In the genomic region with DNA sequence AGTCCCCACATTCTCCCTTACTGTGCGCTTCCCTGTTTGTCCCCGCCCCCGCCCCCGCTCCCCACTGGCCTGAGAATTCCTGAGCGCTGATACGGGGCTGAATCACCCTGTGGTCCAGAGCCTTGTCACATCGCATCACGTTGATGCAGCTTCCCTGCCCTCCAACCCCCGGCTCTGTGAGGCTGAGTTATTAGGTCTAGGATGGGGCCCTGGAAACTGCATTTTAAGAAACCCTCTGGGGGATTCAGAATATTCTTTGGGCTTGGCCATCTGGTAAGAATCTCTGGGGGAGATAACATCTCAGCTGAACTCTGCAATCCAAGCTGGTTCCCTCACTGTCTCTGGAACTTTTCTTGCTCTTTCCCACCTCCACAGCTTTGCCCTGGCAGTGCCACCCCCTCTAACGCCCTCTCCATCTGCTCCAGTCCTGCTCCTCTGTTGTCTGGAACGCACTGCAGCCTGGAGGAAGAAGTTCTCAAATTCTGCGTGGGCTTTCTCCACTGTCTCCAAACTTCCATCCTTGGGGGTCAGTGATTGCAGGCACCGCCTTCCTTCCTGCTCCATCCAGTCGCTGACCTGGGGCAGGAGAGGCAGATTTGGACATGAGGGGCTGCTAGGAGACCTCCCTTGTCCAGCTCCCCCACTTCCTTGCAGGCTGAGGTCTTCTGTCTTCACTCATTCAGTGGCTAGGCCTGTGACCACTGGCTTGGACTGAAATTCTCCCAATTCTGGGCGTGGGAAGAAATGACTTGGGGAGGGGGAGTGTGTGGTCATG, we compare ENCODE assay signal across 11 cellular contexts. TPM values are rescaled to one million over a fixed set of nuclear protein-coding genes. Genes with fewer than 3 reads are reported as not detected.
DNase-seq lines count a peak whose midpoint lies in the region; ATAC-seq and TF ChIP-seq lines count a peak whose summit lies in the region.
"Had no signal": no experiment of that assay in that cellular context is flagged by ENCODE, and none has a peak within 500 bp of the region (broad histone marks: within the 10 kb centered on the region; RNA-seq: fewer than 3 reads in every experiment).

No MANE protein-coding gene starts in this region.

- no peak for ATAC-seq in stimulated activated effector memory CD8-positive, alpha-beta T cell treated with anti-CD3 and anti-CD28 coated beads, Interleukin-12 subunit alpha, Interleukin-12 subunit beta, amount 100 ng/mL, for 72 hours
- no peak for ATAC-seq in GM21825 (IDR thresholded peaks at IDR 0.05; ENCODE audit: unreplicated experiment)

- CTCF ChIA-PET in SK-N-SH (lab: Yijun Ruan, JAX): interaction anchor here (1.1 to 18.4 kb wide), 8 partner anchors 9 to 162 kb away, joined by 3 to 725 read pairs (median 74); no protein-coding TSS in a partner anchor

- H3K9ac ChIP-seq in SK-N-SH: peak overlapping the region; percentile 77; the same call in 1 of the 2 replicates
- H3K9ac ChIP-seq: parathyroid adenoma had no signal

- no peaks in the 10 kb centered on the region for H3K9me2 ChIP-seq in SK-N-SH

- TF ChIP-seq RAD21 in SK-N-SH (IDR thresholded peaks at IDR 0.05; ENCODE audit: low read length): no peak

- intact Hi-C loops in head of caudate nucleus (cut with DNase I): no loop called here

- H3K4me3 ChIP-seq in SK-N-SH (ENCODE audit: low read depth in 2 of 2, low read length in 1 of 2): peak overlapping the region in 1 of 2 experiments; percentile 30; a peak in 1 of 4 replicates

- POLR2A ChIA-PET in SK-N-SH (lab: Yijun Ruan, JAX): interaction anchor here (1.0 kb wide), 1 partner anchor 160 kb away, joined by 3 read pairs; no protein-coding TSS in a partner anchor

- peaks cover 24 to 25% of the 10 kb centered on the region in 2 experiments; a peak in 3 of 4 replicates for H3K4me1 ChIP-seq in SK-N-SH (ENCODE audit: control insufficient read depth in 1 of 2, insufficient read depth in 2 of 2, low read depth in 1 of 2, low read length in 1 of 2)
- H3K4me1 ChIP-seq: parathyroid adenoma had no signal

- peaks cover 32% of the 10 kb centered on the region for H3F3A ChIP-seq in SK-N-SH (replicated peaks; ENCODE audit: insufficient read depth)

- H3K4me3 Mint-ChIP-seq in stimulated activated effector memory CD8-positive, alpha-beta T cell treated with anti-CD3 and anti-CD28 coated beads, Interleukin-12 subunit alpha, Interleukin-12 subunit beta, amount 100 ng/mL, for 72 hours: no peak overlapping the region

- peaks cover 14% of the 10 kb centered on the region for H3K4me1 Mint-ChIP-seq in stimulated activated effector memory CD8-positive, alpha-beta T cell treated with anti-CD3 and anti-CD28 coated beads, Interleukin-12 subunit alpha, Interleukin-12 subunit beta, amount 100 ng/mL, for 72 hours

- DNase-seq in GM03348 (ENCODE audit: low spot score): peak; percentile 96
- peak; percentile 63 for DNase-seq in SK-N-SH
- DNase-seq in head of caudate nucleus: peak in 31 of 42 donors; percentile 25 to 89 (median 56)
- DNase-seq in retina: peak; percentile 77
- DNase-seq in NCI-H2196 treated with DMSO at 0.1 percent for 48 hours (lab: John Stamatoyannopoulos, UW; ENCODE audit: unreplicated experiment): no peak
- DNase-seq in NCI-H1436 treated with DMSO at 0.1 percent for 48 hours (lab: John Stamatoyannopoulos, UW): no peak
- DNase-seq in stimulated activated effector memory CD8-positive, alpha-beta T cell treated with anti-CD3 and anti-CD28 coated beads, Interleukin-12 subunit alpha, Interleukin-12 subunit beta, amount 100 ng/mL, for 72 hours (ENCODE audit: low spot score in 2 of 2): no peak
- DNase-seq: effector memory CD4-positive, alpha-beta T cell; NCI-H82 had no signal

- H2AFZ ChIP-seq in SK-N-SH (ENCODE audit: low read depth): no peak overlapping the region; the same call in 1 of the 2 replicates
- H2AFZ ChIP-seq: parathyroid adenoma had no signal

- WGBS in SK-N-SH (ENCODE audit: low lambda C conversion rate): 28% methylated on average over 15 of the region's 15 CpGs

- no peaks in the 10 kb centered on the region for H3K27me3 ChIP-seq in SK-N-SH (ENCODE audit: insufficient read depth)

- no peaks in the 10 kb centered on the region for H3K9me3 ChIP-seq in SK-N-SH

- H3K27ac ChIP-seq in SK-N-SH (ENCODE audit: low read depth in 2 of 2, low read length in 1 of 2): peak overlapping the region; percentile 91 to 96
- H3K27ac ChIP-seq: parathyroid adenoma had no signal

- no peak overlapping the region for H3K27ac Mint-ChIP-seq in stimulated activated effector memory CD8-positive, alpha-beta T cell treated with anti-CD3 and anti-CD28 coated beads, Interleukin-12 subunit alpha, Interleukin-12 subunit beta, amount 100 ng/mL, for 72 hours

- H3K36me3 Mint-ChIP-seq in stimulated activated effector memory CD8-positive, alpha-beta T cell treated with anti-CD3 and anti-CD28 coated beads, Interleukin-12 subunit alpha, Interleukin-12 subunit beta, amount 100 ng/mL, for 72 hours: no peaks in the 10 kb centered on the region

- no peak for TF ChIP-seq CTCF in SK-N-SH (IDR thresholded peaks at IDR 0.05)

- H3K4me2 ChIP-seq in SK-N-SH: peak overlapping the region; percentile 77

- TF ChIP-seq EP300 in SK-N-SH (IDR thresholded peaks at IDR 0.05; ENCODE audit: borderline replicate concordance in 1 of 2, low read depth in 1 of 2, low read length in 1 of 2): peak; percentile 86 to 99

- no peaks in the 10 kb centered on the region for H3K36me3 ChIP-seq in SK-N-SH (replicated peaks in 1 of 2; ENCODE audit: control insufficient read depth in 1 of 2, insufficient read depth in 2 of 2, low read length in 1 of 2)

- H4K20me1 ChIP-seq in SK-N-SH (ENCODE audit: insufficient read depth): no peaks in the 10 kb centered on the region

- H3K79me2 ChIP-seq in SK-N-SH (ENCODE audit: insufficient read depth): no peaks in the 10 kb centered on the region
- H3K79me2 ChIP-seq: parathyroid adenoma had no signal

- H3K9me3 Mint-ChIP-seq in stimulated activated effector memory CD8-positive, alpha-beta T cell treated with anti-CD3 and anti-CD28 coated beads, Interleukin-12 subunit alpha, Interleukin-12 subunit beta, amount 100 ng/mL, for 72 hours: no peaks in the 10 kb centered on the region

TF ChIP-seq in SK-N-SH, 30 proteins besides CTCF, POLR2A, EP300 and RAD21 (continues in another document):
- TF ChIP-seq RCOR1 (IDR thresholded peaks at IDR 0.05; ENCODE audit: low read length): peak; percentile 11; the same call in 1 of the 2 replicates
- TF ChIP-seq GATA2 (CRISPR knock-in tag; IDR thresholded peaks at IDR 0.05): peak; percentile 33; the same call in 1 of the 2 replicates
- TF ChIP-seq IRF3 (IDR thresholded peaks at IDR 0.05; ENCODE audit: low read depth, low read length): no peak
- TF ChIP-seq RXRA (IDR thresholded peaks at IDR 0.05; ENCODE audit: borderline replicate concordance, low read depth): peak; percentile 99
- TF ChIP-seq YY1 (IDR thresholded peaks at IDR 0.05; ENCODE audit: low read depth): no peak
- TF ChIP-seq TEAD4 (IDR thresholded peaks at IDR 0.05; ENCODE audit: borderline replicate concordance, insufficient read depth): peak; percentile 98
- TF ChIP-seq ZBTB33 (IDR thresholded peaks at IDR 0.05; ENCODE audit: borderline replicate concordance, low read depth): peak; percentile 88
- TF ChIP-seq, protein P1, sequence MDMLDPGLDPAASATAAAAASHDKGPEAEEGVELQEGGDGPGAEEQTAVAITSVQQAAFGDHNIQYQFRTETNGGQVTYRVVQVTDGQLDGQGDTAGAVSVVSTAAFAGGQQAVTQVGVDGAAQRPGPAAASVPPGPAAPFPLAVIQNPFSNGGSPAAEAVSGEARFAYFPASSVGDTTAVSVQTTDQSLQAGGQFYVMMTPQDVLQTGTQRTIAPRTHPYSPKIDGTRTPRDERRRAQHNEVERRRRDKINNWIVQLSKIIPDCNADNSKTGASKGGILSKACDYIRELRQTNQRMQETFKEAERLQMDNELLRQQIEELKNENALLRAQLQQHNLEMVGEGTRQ (IDR thresholded peaks at IDR 0.05; ENCODE audit: borderline replicate concordance, low read depth, low read length): no peak
- TF ChIP-seq USF1 (IDR thresholded peaks at IDR 0.05; ENCODE audit: borderline replicate concordance, low read depth): 0 out of 2 replicates have a peak, but pooled peaks have one; percentile 20
- TF ChIP-seq GABPA (IDR thresholded peaks at IDR 0.05; ENCODE audit: low read depth): no peak; the same call in 1 of the 2 replicates

RNA-seq across cellular contexts. Expression of gene KIAA1755, which starts 42.6 kb away (rescaled TPM):
- polyA plus RNA-seq in SK-N-SH (2012; rRNA removed): 0.44 and 0.54 TPM in 2 replicates
- 0.26 and 0.41 TPM in 2 replicates for polyA plus RNA-seq in SK-N-SH (2012; cell fraction: cytosol; rRNA removed)
- polyA plus RNA-seq in SK-N-SH (2012; cell fraction: nucleus; rRNA removed): 1.5 TPM in 2 replicates

RNA-seq across cellular contexts. Expression of gene TGM2, which starts 52.9 kb away (rescaled TPM):
- polyA plus RNA-seq in SK-N-SH (2012; rRNA removed): 548 and 676 TPM in 2 replicates
- 278 and 460 TPM in 2 replicates for polyA plus RNA-seq in SK-N-SH (2012; cell fraction: cytosol; rRNA removed)
- polyA plus RNA-seq in SK-N-SH (2012; cell fraction: nucleus; rRNA removed): 675 and 717 TPM in 2 replicates

Comparison
In these comparisons a context has a peak if more than half of its experiments do, and no peak if none do; other contexts are left out.
1. DNase-seq: peak in GM03348 (single experiment), SK-N-SH (single experiment), head of caudate nucleus (31 of 42) and retina (single experiment); none in NCI-H2196 treated with DMSO at 0.1 percent for 48 hours (single experiment), NCI-H1436 treated with DMSO at 0.1 percent for 48 hours (single experiment) and stimulated activated effector memory CD8-positive, alpha-beta T cell treated with anti-CD3 and anti-CD28 coated beads, Interleukin-12 subunit alpha, Interleukin-12 subunit beta, amount 100 ng/mL, for 72 hours (0 of 2).